Comparison of ENCODE assay signal across 1 cellular context in the genomic region with DNA sequence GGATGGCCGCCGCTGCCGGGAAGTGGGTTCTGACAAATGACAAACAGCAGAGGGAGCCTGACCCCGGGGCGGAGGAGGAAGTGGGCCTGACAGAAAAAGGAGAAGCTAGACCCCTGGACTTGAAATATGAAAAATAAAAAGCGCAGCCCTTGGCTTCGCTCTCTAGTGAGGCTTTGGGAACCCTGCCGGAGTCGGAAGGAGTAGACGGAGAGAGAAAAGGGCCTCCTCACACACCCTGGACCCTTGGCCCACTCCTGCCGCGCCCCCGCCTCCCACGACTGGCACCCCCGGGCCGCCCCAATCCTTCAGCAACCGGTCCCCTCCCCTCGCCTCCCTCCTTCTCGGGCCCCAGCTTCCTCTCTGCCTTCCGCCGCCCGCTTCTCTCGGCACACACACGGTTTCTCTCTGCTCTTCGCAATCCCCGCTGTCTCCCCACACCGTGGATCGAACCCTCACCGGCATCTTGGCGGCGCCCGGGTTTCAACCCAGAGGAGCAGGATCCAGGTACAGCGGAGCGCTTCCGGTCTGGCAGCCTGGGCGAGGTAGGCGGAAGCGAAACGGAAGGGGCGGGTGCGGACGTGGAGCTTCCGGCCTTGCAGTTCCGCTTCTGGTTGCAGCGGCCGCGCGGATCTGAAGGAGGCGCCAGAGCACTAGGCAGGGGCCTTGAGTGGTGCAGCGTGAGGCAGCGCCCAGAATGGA.
TF ChIP-seq lines count a peak whose summit lies in the region.

A gene (minus strand): TSS at position 539 of the 699 bp plus-strand sequence. CDS start 77 bp downstream, at position 462.

TF ChIP-seq in K562, 482 proteins besides CTCF, POLR2A, EP300 and RAD21 (continued from another document):
- TF ChIP-seq, protein P1, sequence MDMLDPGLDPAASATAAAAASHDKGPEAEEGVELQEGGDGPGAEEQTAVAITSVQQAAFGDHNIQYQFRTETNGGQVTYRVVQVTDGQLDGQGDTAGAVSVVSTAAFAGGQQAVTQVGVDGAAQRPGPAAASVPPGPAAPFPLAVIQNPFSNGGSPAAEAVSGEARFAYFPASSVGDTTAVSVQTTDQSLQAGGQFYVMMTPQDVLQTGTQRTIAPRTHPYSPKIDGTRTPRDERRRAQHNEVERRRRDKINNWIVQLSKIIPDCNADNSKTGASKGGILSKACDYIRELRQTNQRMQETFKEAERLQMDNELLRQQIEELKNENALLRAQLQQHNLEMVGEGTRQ (CRISPR knock-in tag; IDR thresholded peaks at IDR 0.05), result no peak
- TF ChIP-seq FOXJ2 (tag; IDR thresholded peaks at IDR 0.05), result no peak
- TF ChIP-seq, protein P2, sequence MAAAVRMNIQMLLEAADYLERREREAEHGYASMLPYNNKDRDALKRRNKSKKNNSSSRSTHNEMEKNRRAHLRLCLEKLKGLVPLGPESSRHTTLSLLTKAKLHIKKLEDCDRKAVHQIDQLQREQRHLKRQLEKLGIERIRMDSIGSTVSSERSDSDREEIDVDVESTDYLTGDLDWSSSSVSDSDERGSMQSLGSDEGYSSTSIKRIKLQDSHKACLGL (CRISPR knock-in tag; IDR thresholded peaks at IDR 0.05; ENCODE audit: borderline replicate concordance, poor library complexity, severe bottlenecking), result no peak
